In genomic region chr1:224789311-224789710, GRCh38 we compare ENCODE assay signal across 31 cellular contexts.
"Had no signal": no experiment of that assay in that cellular context is flagged by ENCODE, and none has a peak within 500 bp of the region (broad histone marks: within the 10 kb centered on the region; RNA-seq: fewer than 3 reads in every experiment).

No MANE protein-coding gene starts in this region.

- H3K9me3 Mint-ChIP-seq: activated CD4-positive, alpha-beta memory T cell treated with anti-CD3 and anti-CD28 coated beads, Interleukin-2, amount 10 ng/mL, durations not matched to agents 7 days and 5 days had no signal

- H3K4me3 Mint-ChIP-seq: activated CD4-positive, alpha-beta memory T cell treated with anti-CD3 and anti-CD28 coated beads, Interleukin-2, amount 10 ng/mL, durations not matched to agents 7 days and 5 days; activated CD8-positive, alpha-beta memory T cell treated with anti-CD3 and anti-CD28 coated beads, Interleukin-2, amount 10 ng/mL, durations not matched to agents 7 days and 5 days; activated naive CD4-positive, alpha-beta T cell treated with anti-CD3 and anti-CD28 coated beads for 36 hours had no signal

- H3K36me3 Mint-ChIP-seq: activated CD8-positive, alpha-beta memory T cell treated with anti-CD3 and anti-CD28 coated beads, Interleukin-2, amount 10 ng/mL, durations not matched to agents 7 days and 5 days had no signal

- ATAC-seq: activated CD8-positive, alpha-beta memory T cell treated with anti-CD3 and anti-CD28 coated beads, Interleukin-2, amount 10 ng/mL, durations not matched to agents 7 days and 5 days; activated naive CD4-positive, alpha-beta T cell treated with anti-CD3 and anti-CD28 coated beads, Interleukin-2, amount 50 U/mL, for 72 hours; body of pancreas; Panc1 had no signal

- DNase-seq: activated CD4-positive, alpha-beta memory T cell treated with anti-CD3 and anti-CD28 coated beads, Interleukin-2, amount 10 ng/mL, durations not matched to agents 7 days and 5 days; activated CD4-positive, alpha-beta T cell treated with anti-CD3 and anti-CD28 coated beads for 1 hour; activated CD4-positive, alpha-beta T cell treated with anti-CD3 and anti-CD28 coated beads for 48 hours; activated CD4-positive, CD25-positive, alpha-beta regulatory T cell; activated CD8-positive, alpha-beta memory T cell treated with anti-CD3 and anti-CD28 coated beads for 24 hours; activated CD8-positive, alpha-beta memory T cell treated with anti-CD3 and anti-CD28 coated beads, Interleukin-2, amount 10 ng/mL, durations not matched to agents 7 days and 5 days; activated CD8-positive, alpha-beta memory T cell treated with anti-CD3 and anti-CD28 coated beads, Interleukin-2, amount 50 U/mL, for 48 hours; activated gamma-delta T cell treated with Interleukin-2 at 50 U/mL for 16 hours; activated naive CD4-positive, alpha-beta T cell treated with anti-CD3 and anti-CD28 coated beads for 36 hours; adrenal gland; body of pancreas; caudate nucleus; Kasumi-1; KG1; MG63; NCI-H1048; NCI-H1417; NCI-H1694; NCI-H1930; NCI-H2081 treated with DMSO at 0.1 percent for 48 hours; NCI-H2171; NCI-H226; NCI-H446 treated with DMSO at 0.1 percent for 48 hours; NCI-H524; NCI-H69; SHP77; SJCRH30; T1000; WERI-Rb-1 had no signal

- H3K27ac Mint-ChIP-seq: activated CD4-positive, alpha-beta memory T cell treated with anti-CD3 and anti-CD28 coated beads, Interleukin-2, amount 10 ng/mL, durations not matched to agents 7 days and 5 days; activated CD8-positive, alpha-beta memory T cell treated with anti-CD3 and anti-CD28 coated beads, Interleukin-2, amount 10 ng/mL, durations not matched to agents 7 days and 5 days; activated naive CD4-positive, alpha-beta T cell treated with anti-CD3 and anti-CD28 coated beads for 36 hours; activated naive CD4-positive, alpha-beta T cell treated with anti-CD3 and anti-CD28 coated beads, Interleukin-2, amount 50 U/mL, for 72 hours had no signal
